1 cellular context compared by ENCODE assay signal in genomic region chr3:113275876-113276580, GRCh38.
TF ChIP-seq lines count a peak whose summit lies in the region.

No MANE protein-coding gene starts in this region.

TF ChIP-seq in IMR-90, 13 proteins besides CTCF, POLR2A, EP300 and RAD21 (continued from another document):
- TF ChIP-seq FOS (IDR thresholded peaks at IDR 0.05; ENCODE audit: low read depth, low read length): no peak
